In genomic region chr6:98716341-98716740, GRCh38 we compare ENCODE assay signal across 15 cellular contexts.
DNase-seq lines count a peak whose midpoint lies in the region; TF ChIP-seq lines count a peak whose summit lies in the region.
"Had no signal": no experiment of that assay in that cellular context is flagged by ENCODE, and none has a peak within 500 bp of the region (broad histone marks: within the 10 kb centered on the region; RNA-seq: fewer than 3 reads in every experiment).

No MANE protein-coding gene starts in this region.

- TF ChIP-seq CTCF in neural cell (IDR thresholded peaks at IDR 0.05; ENCODE audit: poor library complexity, severe bottlenecking): no peak

- 3 to 5% methylated on average over 8 of the region's 8 CpGs for WGBS in ectodermal cell, 2 experiments

- H3K27me3 ChIP-seq in ectodermal cell (ENCODE audit: control insufficient read depth, insufficient read depth, low read length, poor library complexity, severe bottlenecking) (no peaks in the 10 kb centered on the region), neural cell (ENCODE audit: insufficient read depth, low read depth, low read length) (no peaks in the 10 kb centered on the region)
- H3K27me3 ChIP-seq: sigmoid colon had no signal

- H3K4me1 ChIP-seq in ectodermal cell (ENCODE audit: control insufficient read depth, insufficient read depth, low read length): peaks cover 17% of the 10 kb centered on the region
- H3K4me1 ChIP-seq: sigmoid colon, SJSA1 had no signal

- POLR2A ChIA-PET in HEK293T (lab: Yijun Ruan, JAX): no interaction called here

- TF ChIP-seq EP300 in neural cell (conservative IDR thresholded peaks at IDR 0.05; ENCODE audit: poor library complexity, severe bottlenecking): peak; percentile 98

- CTCF ChIA-PET in HEK293T (lab: Yijun Ruan, JAX): no interaction called here

- H3K36me3 ChIP-seq in ectodermal cell (ENCODE audit: control insufficient read depth, insufficient read depth, low read length): no peaks in the 10 kb centered on the region
- no peaks in the 10 kb centered on the region for H3K36me3 ChIP-seq in neural cell (ENCODE audit: insufficient read depth, low read length)
- H3K36me3 ChIP-seq: sigmoid colon, SJSA1 had no signal

- peak overlapping the region; percentile 61 for H3K4me2 ChIP-seq in neural cell (ENCODE audit: low read length)

- H3K9ac ChIP-seq in neural cell (ENCODE audit: low read length): peak overlapping the region; percentile 64

- DNase-seq in HEK293T (ENCODE audit: extremely low spot score) (peak; percentile 12), NCI-H187 treated with DMSO at 0.1 percent for 48 hours (lab: John Stamatoyannopoulos, UW) (peak; percentile 65), T-helper 2 cell (no peak), glomerular visceral epithelial cell (ENCODE audit: extremely low spot score) (no peak)
- DNase-seq in activated CD4-positive, alpha-beta T cell treated with anti-CD3 and anti-CD28 coated beads, Interleukin-2, amount 50 U/mL, for 4 hours: no peak
- DNase-seq: C1 segment of cervical spinal cord; caudate nucleus; foreskin fibroblast; immature natural killer cell; OCI-M1; sigmoid colon; stimulated activated CD4-positive, alpha-beta T cell treated with anti-CD3 and anti-CD28 coated beads, Interleukin-2, amount 100 ng/mL, for 48 hours had no signal

- peak; percentile 62 for TF ChIP-seq RAD21 in neural cell (conservative IDR thresholded peaks at IDR 0.05)

- no peak overlapping the region for H2AFZ ChIP-seq in neural cell (ENCODE audit: low read depth, low read length)

- H3K9me2 ChIP-seq in neural cell (ENCODE audit: insufficient read depth, low read length): no peaks in the 10 kb centered on the region

- H3K9me3 ChIP-seq in ectodermal cell (ENCODE audit: control insufficient read depth, low read length) (no peaks in the 10 kb centered on the region), neural cell (ENCODE audit: low read length) (no peaks in the 10 kb centered on the region)
- H3K9me3 ChIP-seq: sigmoid colon, SJSA1 had no signal

- H3K27ac ChIP-seq in ectodermal cell (ENCODE audit: insufficient read depth, low read depth, low read length, poor library complexity, severe bottlenecking): peak overlapping the region; percentile 58
- H3K27ac ChIP-seq in neural cell (ENCODE audit: low read length): peak overlapping the region; percentile 94
- H3K27ac ChIP-seq: sigmoid colon, SJSA1 had no signal

- no peaks in the 10 kb centered on the region for H4K20me1 ChIP-seq in neural cell (ENCODE audit: insufficient read depth)

- H3K4me3 ChIP-seq in ectodermal cell (ENCODE audit: insufficient read depth, low read depth, low read length) (no peak overlapping the region), neural cell (ENCODE audit: low read length) (peak overlapping the region; percentile 50)
- H3K4me3 ChIP-seq: sigmoid colon, SJSA1 had no signal

- H3K79me2 ChIP-seq in neural cell (replicated peaks; ENCODE audit: insufficient read depth, low read length): no peaks in the 10 kb centered on the region

- peaks cover 17% of the 10 kb centered on the region for H3F3A ChIP-seq in neural cell (ENCODE audit: insufficient read depth, low read length, poor library complexity, severe bottlenecking)

TF ChIP-seq in HEK293T, 16 proteins besides CTCF, POLR2A, EP300 and RAD21:
- 0 out of 2 replicates have a peak, but pooled peaks have one; percentile 29 for TF ChIP-seq ARNT (IDR thresholded peaks at IDR 0.05)
- no peak for TF ChIP-seq L3MBTL2 (conservative IDR thresholded peaks at IDR 0.05)

TF ChIP-seq in neural cell, 6 proteins besides CTCF, POLR2A, EP300 and RAD21:
- peak; percentile 99 for TF ChIP-seq REST (IDR thresholded peaks at IDR 0.05; ENCODE audit: borderline replicate concordance)
- peak; percentile 51 for TF ChIP-seq MXI1 (conservative IDR thresholded peaks at IDR 0.05; ENCODE audit: poor library complexity, severe bottlenecking)
- peak; percentile 60 for TF ChIP-seq SMC3 (conservative IDR thresholded peaks at IDR 0.05; ENCODE audit: poor library complexity)
- TF ChIP-seq EZH2 (IDR thresholded peaks at IDR 0.05; ENCODE audit: borderline replicate concordance, insufficient read depth, low read length, poor library complexity, severe bottlenecking): no peak
- TF ChIP-seq POLR2AphosphoS5 (IDR thresholded peaks at IDR 0.05): peak; percentile 99
- TF ChIP-seq TAF1 (IDR thresholded peaks at IDR 0.05; ENCODE audit: low read depth): no peak

Comparison
In these comparisons a context has a peak if more than half of its experiments do, and no peak if none do; other contexts are left out.
1. DNase-seq: peak in HEK293T (single experiment) and NCI-H187 treated with DMSO at 0.1 percent for 48 hours (single experiment); none in T-helper 2 cell (0 of 5), activated CD4-positive, alpha-beta T cell treated with anti-CD3 and anti-CD28 coated beads, Interleukin-2, amount 50 U/mL, for 4 hours (0 of 2) and glomerular visceral epithelial cell (single experiment).